ENCODE assay signal across 1 cellular context in genomic region chr1:110916669-110917306, GRCh38.
A peak's percentile ranks its signal among the peaks of the same experiment; 100 is the strongest.
TF ChIP-seq lines count a peak whose summit lies in the region.

No MANE protein-coding gene starts in this region.

TF ChIP-seq in HepG2, 621 proteins besides CTCF, POLR2A, EP300 and RAD21:
- TF ChIP-seq NFE2L2 (IDR thresholded peaks at IDR 0.05; ENCODE audit: low read length), result peak; percentile 86; the same call in 1 of the 2 replicates
- no peak for TF ChIP-seq ZNF333 (CRISPR knock-in tag; IDR thresholded peaks at IDR 0.05; ENCODE audit: borderline replicate concordance)
- peak; percentile 66 to 81 for TF ChIP-seq MAFK (conservative IDR thresholded peaks at IDR 0.05 in 1 of 2, IDR thresholded peaks at IDR 0.05 in 1 of 2; ENCODE audit: low read length in 2 of 2)
- TF ChIP-seq NFE2 (CRISPR knock-in tag; IDR thresholded peaks at IDR 0.05), result peak; percentile 80; the same call in 1 of the 2 replicates
- TF ChIP-seq MAFF (IDR thresholded peaks at IDR 0.05; ENCODE audit: low read depth, low read length), result peak; percentile 72
- peak; percentile 42; the same call in 1 of the 2 replicates for TF ChIP-seq FOSL2 (CRISPR knock-in tag; IDR thresholded peaks at IDR 0.05)
